Comparison of ENCODE assay signal across 10 cellular contexts in the genomic region with DNA sequence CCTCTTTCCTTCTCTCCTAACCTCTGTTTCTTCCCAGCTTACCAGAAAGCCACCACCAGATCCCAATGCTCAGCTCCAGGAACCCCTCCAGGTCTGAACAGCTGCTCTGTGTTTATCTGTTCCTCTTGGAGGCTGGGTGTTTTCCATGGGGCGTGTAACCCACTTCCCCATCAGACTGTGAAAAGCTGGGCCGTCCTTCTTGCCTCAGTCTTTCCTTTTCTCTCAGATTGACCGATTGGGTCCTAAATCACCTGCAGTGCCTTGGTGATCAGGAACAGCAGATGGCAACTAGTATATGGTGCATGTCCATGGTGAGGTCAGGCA. TPM values are rescaled to one million over a fixed set of nuclear protein-coding genes. Genes with fewer than 3 reads are reported as not detected.
DNase-seq lines count a peak whose midpoint lies in the region; ATAC-seq, FAIRE-seq and TF ChIP-seq lines count a peak whose summit lies in the region.
"Had no signal": no experiment of that assay in that cellular context is flagged by ENCODE, and none has a peak within 500 bp of the region (broad histone marks: within the 10 kb centered on the region; RNA-seq: fewer than 3 reads in every experiment).

No MANE protein-coding gene starts in this region.

- BruUV-seq in HepG2 (replicated peaks; lab: Mats Ljungman, UMichigan) = no TSS peak

- no peak for TF ChIP-seq EP300 in gastroesophageal sphincter (IDR thresholded peaks at IDR 0.05)
- TF ChIP-seq EP300 in HepG2 (IDR thresholded peaks at IDR 0.05; ENCODE audit: low read depth in 2 of 2, low read length in 2 of 2) = no peak
- TF ChIP-seq EP300 in HepG2 (CRISPR knock-in tag; IDR thresholded peaks at IDR 0.05; ENCODE audit: borderline replicate concordance) = no peak

- H3K9me3 ChIP-seq in SJSA1 (replicated peaks) = no peaks in the 10 kb centered on the region
- no peaks in the 10 kb centered on the region for H3K9me3 ChIP-seq in gastroesophageal sphincter
- H3K9me3 ChIP-seq in HepG2 (ENCODE audit: low read length) = no peaks in the 10 kb centered on the region

- ATAC-seq in gastroesophageal sphincter = no peak
- no peak for ATAC-seq in HepG2

- H3K27me3 ChIP-seq in ACC112 (ENCODE audit: insufficient read depth, low read length) (no peaks in the 10 kb centered on the region), SJSA1 (replicated peaks) (peaks cover 21% of the 10 kb centered on the region), gastroesophageal sphincter (no peaks in the 10 kb centered on the region), rectal smooth muscle tissue (ENCODE audit: control insufficient read depth, insufficient read depth, low read length) (no peaks in the 10 kb centered on the region), HepG2 (ENCODE audit: control insufficient read depth in 1 of 2, insufficient read depth in 2 of 2, low read length in 2 of 2) (no peaks in the 10 kb centered on the region; a peak in 1 of 5 replicates)

- no peak overlapping the region for H3K9ac ChIP-seq in rectal smooth muscle tissue (ENCODE audit: low read length)
- no peak overlapping the region for H3K9ac ChIP-seq in HepG2 (ENCODE audit: insufficient read depth, low read depth, low read length)

- no peak overlapping the region for H3K4me2 ChIP-seq in HepG2 (ENCODE audit: low read depth, low read length)

- FAIRE-seq in HepG2 (lab: Jason Lieb, UNC) = no peak

- no peaks in the 10 kb centered on the region for H3K36me3 ChIP-seq in ACC112 (ENCODE audit: insufficient read depth, low read length)
- no peaks in the 10 kb centered on the region for H3K36me3 ChIP-seq in SJSA1
- no peaks in the 10 kb centered on the region for H3K36me3 ChIP-seq in gastroesophageal sphincter
- H3K36me3 ChIP-seq in rectal smooth muscle tissue (ENCODE audit: control insufficient read depth, insufficient read depth, low read length) = no peaks in the 10 kb centered on the region
- peaks cover 11 to 44% of the 10 kb centered on the region in 2 experiments for H3K36me3 ChIP-seq in HepG2 (replicated peaks in 1 of 2; ENCODE audit: control insufficient read depth in 1 of 2, insufficient read depth in 2 of 2, low read length in 2 of 2)

- CTCF ChIA-PET in HepG2 (lab: Yijun Ruan, JAX; ENCODE audit: low intra/inter-chr PET ratio, low total read pairs) = no interaction called here

- in situ Hi-C loops in HepG2 (cut with HindIII; ENCODE audit: extremely low pct_ligation_motif_present, low pct_unique_long_range_greater_than_20kb) = no loop called here

- intact Hi-C loops in HepG2 (cut with micrococcal nuclease; ENCODE audit: unreplicated experiment) = loop anchor here (5.0 kb wide), 1 partner anchor 33 kb away; no protein-coding TSS in a partner anchor

- POLR2A ChIA-PET in HepG2 (lab: Yijun Ruan, JAX) = no interaction called here

- H3K79me2 ChIP-seq in ACC112 (ENCODE audit: control insufficient read depth, insufficient read depth, low read length, unreplicated experiment) = no peaks in the 10 kb centered on the region
- peaks cover 92% of the 10 kb centered on the region for H3K79me2 ChIP-seq in HepG2 (ENCODE audit: insufficient read depth, low read length)

- TF ChIP-seq POLR2A in gastroesophageal sphincter (IDR thresholded peaks at IDR 0.05) (no peak), HepG2 (IDR thresholded peaks at IDR 0.05; ENCODE audit: insufficient read depth in 1 of 2, low read depth in 2 of 2, low read length in 2 of 2) (no peak)

- H4K20me1 ChIP-seq in HepG2 (ENCODE audit: insufficient read depth, low read length) = peaks cover 51% of the 10 kb centered on the region

- H2AFZ ChIP-seq in ACC112 (ENCODE audit: low read length, unreplicated experiment) (no peak overlapping the region), HepG2 (ENCODE audit: low read length) (no peak overlapping the region)

- TF ChIP-seq RAD21 in HepG2 (CRISPR knock-in tag; IDR thresholded peaks at IDR 0.05) = no peak

- H3K4me3 ChIP-seq in ACC112 (ENCODE audit: low read depth, low read length) = no peak overlapping the region
- no peak overlapping the region for H3K4me3 ChIP-seq in SJSA1
- no peak overlapping the region for H3K4me3 ChIP-seq in gastroesophageal sphincter
- H3K4me3 ChIP-seq in rectal smooth muscle tissue (ENCODE audit: low read length) = peak overlapping the region; percentile 2
- no peak overlapping the region for H3K4me3 ChIP-seq in HepG2 (replicated peaks in 1 of 3; ENCODE audit: insufficient read depth in 1 of 3, low read depth in 2 of 3, low read length in 3 of 3)

- 21 to 50% methylated on average over 2 of the region's 3 CpGs for WGBS in gastroesophageal sphincter (ENCODE audit: low coverage in 1 of 2), 2 donors
- 94% methylated on average over 3 of the region's 3 CpGs for WGBS in HepG2 (ENCODE audit: low lambda C conversion rate)

- H3K27ac ChIP-seq in ACC112 (ENCODE audit: low read depth, low read length) = peak overlapping the region; percentile 89
- peak overlapping the region; percentile 22; the same call in 1 of the 2 replicates for H3K27ac ChIP-seq in SJSA1
- H3K27ac ChIP-seq in gastroesophageal sphincter = peak overlapping the region in 3 of 4 donors; percentile 76 to 87 (median 77)
- H3K27ac ChIP-seq in rectal smooth muscle tissue (ENCODE audit: low read depth, low read length) = peak overlapping the region; percentile 69
- H3K27ac ChIP-seq in HepG2 (ENCODE audit: extremely low read length, insufficient read depth, low read length) = no peak overlapping the region

- H3K4me1 ChIP-seq in ACC112 (ENCODE audit: control insufficient read depth, insufficient read depth, low read length, unreplicated experiment) = peaks cover 31% of the 10 kb centered on the region
- H3K4me1 ChIP-seq in SJSA1 (replicated peaks) = peaks cover 20% of the 10 kb centered on the region
- peaks cover 0 to 84% (median 42%) of the 10 kb centered on the region in 3 donors for H3K4me1 ChIP-seq in gastroesophageal sphincter
- H3K4me1 ChIP-seq in rectal smooth muscle tissue (ENCODE audit: control insufficient read depth, insufficient read depth, low read length) = peaks cover 21% of the 10 kb centered on the region
- peaks cover 80% of the 10 kb centered on the region for H3K4me1 ChIP-seq in HepG2 (ENCODE audit: insufficient read depth, low read length)

- TF ChIP-seq CTCF in gastroesophageal sphincter (IDR thresholded peaks at IDR 0.05) (no peak), HepG2 (CRISPR knock-in tag; IDR thresholded peaks at IDR 0.05) (no peak)

- DNase-seq in SJSA1 (ENCODE audit: low read depth in 1 of 2, low spot score in 2 of 2) (no peak), HepG2 (ENCODE audit: low spot score) (no peak), DMS53 treated with DMSO at 0.1 percent for 48 hours (lab: John Stamatoyannopoulos, UW; ENCODE audit: unreplicated experiment) (no peak)
- DNase-seq in stimulated activated naive CD4-positive, alpha-beta T cell (lab: John Stamatoyannopoulos, UW) = no peak
- no peak for DNase-seq in stimulated activated CD4-positive, alpha-beta T cell treated with anti-CD3 and anti-CD28 coated beads, Interleukin-4, amount 100 ng/mL, for 24 hours
- DNase-seq: NCI-H2171 treated with DMSO at 0.1 percent for 48 hours; stimulated activated CD4-positive, alpha-beta T cell treated with anti-CD3 and anti-CD28 coated beads, Interleukin-4, amount 100 ng/mL, for 1 hour had no signal

TF ChIP-seq in HepG2, 621 proteins besides CTCF, POLR2A, EP300 and RAD21 (continues in another document):
- TF ChIP-seq GATAD2A (CRISPR knock-in tag; IDR thresholded peaks at IDR 0.05) = no peak
- no peak for TF ChIP-seq ARNTL (CRISPR knock-in tag; IDR thresholded peaks at IDR 0.05)
- TF ChIP-seq LCORL (IDR thresholded peaks at IDR 0.05) = no peak
- no peak for TF ChIP-seq LCORL (CRISPR knock-in tag; IDR thresholded peaks at IDR 0.05)

RNA-seq across cellular contexts. Expression of gene SH3PXD2A, which starts 4.8 kb away (rescaled TPM):
- total RNA-seq in SJSA1 (2014; rRNA removed; shearing (Covaris generic)) = 10.3 and 13.4 TPM in 2 replicates
- 10 to 100 TPM; 31.2 to 65.2 (median 39.5) TPM for total RNA-seq in gastroesophageal sphincter
- 11.3 and 11.9 TPM in 2 replicates for total RNA-seq in HepG2 (2016; rRNA removed; fragmentation: Illumina TruSeq; extraction: Trizol)
- total RNA-seq in HepG2 (2016; cell fraction: cytosol; rRNA removed; fragmentation: Illumina TruSeq; extraction: Trizol; ENCODE audit: low read depth) = 4.0 and 4.5 TPM in 2 replicates
- 9.8 and 11.8 TPM in 2 replicates for total RNA-seq in HepG2 (2016; cell fraction: insoluble cytoplasmic fraction; rRNA removed; fragmentation: Illumina TruSeq; extraction: Trizol)
- 5.9 and 6.1 TPM in 2 replicates for total RNA-seq in HepG2 (2016; cell fraction: membrane; rRNA removed; fragmentation: Illumina TruSeq; extraction: Trizol)
- total RNA-seq in HepG2 (2016; cell fraction: nucleus; rRNA removed; fragmentation: Illumina TruSeq; extraction: Trizol) = 16.3 and 19.2 TPM in 2 replicates
- polyA plus RNA-seq in HepG2 (2011; rRNA removed) = 11.1 and 12.3 TPM in 2 replicates
- 6.6 and 7.4 TPM in 2 replicates for polyA plus RNA-seq in HepG2 (2011; cell fraction: cytosol; rRNA removed)
- polyA plus RNA-seq in HepG2 (2011; cell fraction: nucleus; rRNA removed) = 57.1 and 64.0 TPM in 2 replicates
- 17.1 and 19.3 TPM in 2 replicates for polyA plus RNA-seq in HepG2 (2012)
- 0.71 and 0.86 TPM in 2 replicates for polyA plus RNA-seq in HepG2 (2016; cell fraction: cytosol; fragmentation: Illumina TruSeq; extraction: Trizol; ENCODE audit: low read depth)
- 12.9 and 16.7 TPM in 2 replicates for polyA plus RNA-seq in HepG2 (2016; cell fraction: insoluble cytoplasmic fraction; fragmentation: Illumina TruSeq; extraction: Trizol; ENCODE audit: low read depth)
- polyA plus RNA-seq in HepG2 (2016; cell fraction: membrane; fragmentation: Illumina TruSeq; extraction: Trizol; ENCODE audit: low read depth) = 3.4 and 3.5 TPM in 2 replicates
- polyA plus RNA-seq in HepG2 (2016; cell fraction: nucleus; fragmentation: Illumina TruSeq; extraction: Trizol; ENCODE audit: insufficient read depth, low read depth) = 64.6 and 72.1 TPM in 2 replicates
- 15.4 and 19.2 TPM in 2 replicates for polyA minus RNA-seq in HepG2 (2011; rRNA and poly(A)+ RNA removed; ENCODE audit: low replicate concordance)
- 13.5 and 14.3 TPM in 2 replicates for polyA minus RNA-seq in HepG2 (2011; cell fraction: cytosol; rRNA and poly(A)+ RNA removed)
- 19.7 and 22.9 TPM in 2 replicates for polyA minus RNA-seq in HepG2 (2011; cell fraction: nucleus; rRNA and poly(A)+ RNA removed)
